In the genomic region with DNA sequence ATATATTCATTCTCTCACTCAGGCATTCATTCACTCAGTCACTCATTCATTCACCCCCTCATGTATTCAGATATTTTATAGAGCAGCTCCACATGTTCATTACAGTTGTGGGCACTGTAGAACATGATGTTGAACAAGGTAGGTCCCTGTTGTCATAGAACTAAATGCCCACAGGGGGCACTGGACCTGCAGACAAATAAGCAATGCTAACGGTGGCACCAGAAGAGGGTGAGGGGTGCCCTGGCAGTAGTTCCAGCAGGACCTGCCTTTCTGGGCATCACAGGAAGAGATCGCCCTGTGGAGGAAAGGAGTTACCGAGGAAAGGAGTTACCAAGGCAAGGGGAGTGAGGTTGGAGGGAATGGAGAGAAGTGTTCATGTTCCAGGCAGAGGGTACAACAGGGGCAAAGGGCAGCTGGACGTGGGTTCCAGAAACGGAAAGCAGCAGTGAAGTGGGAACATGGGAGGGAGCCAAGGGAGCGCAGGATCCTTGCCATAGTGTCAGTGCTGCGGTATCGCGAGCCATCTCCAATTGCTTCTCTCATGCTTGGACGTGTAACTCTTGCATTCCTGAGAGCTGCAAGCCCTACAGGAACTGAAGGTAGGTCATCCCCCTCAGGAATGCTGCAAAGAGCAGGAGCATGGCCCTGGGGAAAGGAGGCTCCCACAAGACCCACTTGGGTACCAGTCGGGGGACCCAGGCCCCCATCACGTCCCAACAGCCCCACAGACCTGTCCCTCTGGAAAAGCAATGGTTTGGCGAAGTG, we compare ENCODE assay signal across 13 cellular contexts.
A peak's percentile ranks its signal among the peaks of the same experiment; 100 is the strongest.
DNase-seq lines count a peak whose midpoint lies in the region; TF ChIP-seq lines count a peak whose summit lies in the region.
"Had no signal": no experiment of that assay in that cellular context is flagged by ENCODE, and none has a peak within 500 bp of the region (broad histone marks: within the 10 kb centered on the region; RNA-seq: fewer than 3 reads in every experiment).

No MANE protein-coding gene starts in this region.

- TF ChIP-seq CTCF in CD14-positive monocyte (IDR thresholded peaks at IDR 0.05): peak; percentile 40
- TF ChIP-seq CTCF in GM12875 (IDR thresholded peaks at IDR 0.05; ENCODE audit: borderline replicate concordance, insufficient read depth, low read depth, low read length): peak; percentile 31; the same call in 1 of the 2 replicates
- TF ChIP-seq CTCF in mesothelial cell of epicardium (IDR thresholded peaks at IDR 0.05; ENCODE audit: unreplicated experiment): no peak

- H3K18ac ChIP-seq in mesendoderm (ENCODE audit: low read length): no peak overlapping the region

- no peaks in the 10 kb centered on the region for H3K4me1 ChIP-seq in mesendoderm (ENCODE audit: control insufficient read depth, low read depth, low read length)
- H3K4me1 ChIP-seq: heart left ventricle had no signal

- no peak overlapping the region for H2AK5ac ChIP-seq in mesendoderm (ENCODE audit: low read length)

- H3K4me1 Mint-ChIP-seq in CD14-positive monocyte: peaks cover 14% of the 10 kb centered on the region
- H3K4me1 Mint-ChIP-seq in T-helper 1 cell treated with Interleukin-12 subunit alpha and Interleukin-12 subunit beta and Interleukin-4 antibody, amounts not matched to agents 30 μg/mL and 1 μg/mL, for 36 hours (ENCODE audit: low read depth): peaks cover 11% of the 10 kb centered on the region
- H3K4me1 Mint-ChIP-seq in mesothelial cell of epicardium: no peaks in the 10 kb centered on the region

- no peak overlapping the region for H3K27ac ChIP-seq in mesendoderm (ENCODE audit: low read depth, low read length)
- H3K27ac ChIP-seq: dorsolateral prefrontal cortex, heart left ventricle had no signal

- intact Hi-C loops in CD14-positive monocyte (cut with micrococcal nuclease): no loop called here

- no peak for DNase-seq in CD14-positive monocyte (ENCODE audit: low spot score)
- peak; percentile 33 for DNase-seq in mesendoderm
- DNase-seq in GDM1 (lab: John Stamatoyannopoulos, UW): no peak
- no peak for DNase-seq in NCI-H1436 treated with DMSO at 0.1 percent for 48 hours (lab: John Stamatoyannopoulos, UW)
- DNase-seq in mesothelial cell of epicardium (ENCODE audit: low spot score in 2 of 2, unreplicated experiment in 2 of 2): no peak
- DNase-seq in stimulated activated CD4-positive, alpha-beta T cell treated with anti-CD3 and anti-CD28 coated beads, Interleukin-1b, Interleukin-23, amount 100 ng/mL, for 48 hours: no peak
- DNase-seq: dorsolateral prefrontal cortex, H7, heart left ventricle, NCI-H187 had no signal

- H3K23ac ChIP-seq in mesendoderm (ENCODE audit: low read length): no peak overlapping the region

- H2BK15ac ChIP-seq in mesendoderm (replicated peaks; ENCODE audit: low read depth): no peak overlapping the region

- no peaks in the 10 kb centered on the region for H3K36me3 ChIP-seq in mesendoderm (ENCODE audit: control insufficient read depth, insufficient read depth, low read length)
- H3K36me3 ChIP-seq: heart left ventricle had no signal

- no peak overlapping the region for H3K4me2 ChIP-seq in mesendoderm (ENCODE audit: low read length)

- H3K27ac Mint-ChIP-seq in CD14-positive monocyte: peak overlapping the region in 4 of 7 donors; percentile 46 to 91 (median 84)
- H3K27ac Mint-ChIP-seq in T-helper 1 cell treated with Interleukin-12 subunit alpha and Interleukin-12 subunit beta and Interleukin-4 antibody, amounts not matched to agents 30 μg/mL and 1 μg/mL, for 36 hours: peak overlapping the region; percentile 67
- H3K27ac Mint-ChIP-seq in mesothelial cell of epicardium: no peak overlapping the region
- H3K27ac Mint-ChIP-seq: activated naive CD4-positive, alpha-beta T cell treated with anti-CD3 and anti-CD28 coated beads, Interleukin-2, amount 50 U/mL, for 24 hours had no signal

- no peaks in the 10 kb centered on the region for H3K36me3 Mint-ChIP-seq in CD14-positive monocyte
- no peaks in the 10 kb centered on the region for H3K36me3 Mint-ChIP-seq in T-helper 1 cell treated with Interleukin-12 subunit alpha and Interleukin-12 subunit beta and Interleukin-4 antibody, amounts not matched to agents 30 μg/mL and 1 μg/mL, for 36 hours (ENCODE audit: low read depth)
- no peaks in the 10 kb centered on the region for H3K36me3 Mint-ChIP-seq in mesothelial cell of epicardium
- H3K36me3 Mint-ChIP-seq: activated naive CD4-positive, alpha-beta T cell treated with anti-CD3 and anti-CD28 coated beads, Interleukin-2, amount 50 U/mL, for 24 hours had no signal

- H3K4ac ChIP-seq in mesendoderm (ENCODE audit: low read depth, low read length): no peak overlapping the region

- H3K27me3 ChIP-seq in mesendoderm (ENCODE audit: insufficient read depth, low read length, poor library complexity): no peaks in the 10 kb centered on the region

- no CpG with 5 or more reads among the region's 13 CpGs for WGBS in mesendoderm (ENCODE audit: extremely low coverage, insufficient coverage, low lambda C conversion rate)

- H2BK120ac ChIP-seq in mesendoderm (ENCODE audit: low read depth, low read length): no peak overlapping the region

- no peak overlapping the region for H3K56ac ChIP-seq in mesendoderm (ENCODE audit: low read length)

- H3K4me3 ChIP-seq in GM12875 (ENCODE audit: low read depth, low read length): no peak overlapping the region
- H3K4me3 ChIP-seq in mesendoderm (ENCODE audit: low read length): no peak overlapping the region
- H3K4me3 ChIP-seq: dorsolateral prefrontal cortex had no signal

- no peaks in the 10 kb centered on the region for H3K79me2 ChIP-seq in mesendoderm (ENCODE audit: control insufficient read depth, insufficient read depth, low read length)

- H3K9me3 Mint-ChIP-seq in CD14-positive monocyte (peaks cover 0 to 6% (median 0%) of the 10 kb centered on the region in 7 donors), mesothelial cell of epicardium (peaks cover 4% of the 10 kb centered on the region)
- peaks cover 9% of the 10 kb centered on the region for H3K9me3 Mint-ChIP-seq in T-helper 1 cell treated with Interleukin-12 subunit alpha and Interleukin-12 subunit beta and Interleukin-4 antibody, amounts not matched to agents 30 μg/mL and 1 μg/mL, for 36 hours
- H3K9me3 Mint-ChIP-seq: activated naive CD4-positive, alpha-beta T cell treated with anti-CD3 and anti-CD28 coated beads, Interleukin-2, amount 50 U/mL, for 24 hours had no signal

- no peak overlapping the region for H4K8ac ChIP-seq in mesendoderm (ENCODE audit: low read depth, low read length)

- H4K5ac ChIP-seq in mesendoderm (ENCODE audit: low read length): no peak overlapping the region

- peaks cover 2 to 5% (median 3%) of the 10 kb centered on the region in 3 donors for H3K27me3 Mint-ChIP-seq in CD14-positive monocyte (ENCODE audit: low read depth in 3 of 3)
- no peaks in the 10 kb centered on the region for H3K27me3 Mint-ChIP-seq in T-helper 1 cell treated with Interleukin-12 subunit alpha and Interleukin-12 subunit beta and Interleukin-4 antibody, amounts not matched to agents 30 μg/mL and 1 μg/mL, for 36 hours (ENCODE audit: low read depth)
- peaks cover 16% of the 10 kb centered on the region for H3K27me3 Mint-ChIP-seq in mesothelial cell of epicardium (ENCODE audit: low read depth)

- H2BK5ac ChIP-seq in mesendoderm (ENCODE audit: low read length): no peak overlapping the region

- H3K4me3 Mint-ChIP-seq in CD14-positive monocyte (peak overlapping the region; percentile 80 to 94), mesothelial cell of epicardium (no peak overlapping the region)
- no peak overlapping the region for H3K4me3 Mint-ChIP-seq in T-helper 1 cell treated with Interleukin-12 subunit alpha and Interleukin-12 subunit beta and Interleukin-4 antibody, amounts not matched to agents 30 μg/mL and 1 μg/mL, for 36 hours
- H3K4me3 Mint-ChIP-seq: activated naive CD4-positive, alpha-beta T cell treated with anti-CD3 and anti-CD28 coated beads, Interleukin-2, amount 50 U/mL, for 24 hours had no signal

- no peak overlapping the region for H3K9ac ChIP-seq in mesendoderm (ENCODE audit: low read length)

- H3K79me1 ChIP-seq in mesendoderm (ENCODE audit: low read length): no peaks in the 10 kb centered on the region

Comparison
In these comparisons a context has a peak if more than half of its experiments do, and no peak if none do; other contexts are left out.
1. H3K4me3 Mint-ChIP-seq: peak in CD14-positive monocyte (2 of 2); none in T-helper 1 cell treated with Interleukin-12 subunit alpha and Interleukin-12 subunit beta and Interleukin-4 antibody, amounts not matched to agents 30 μg/mL and 1 μg/mL, for 36 hours (single experiment) and mesothelial cell of epicardium (single experiment).